8 cellular contexts compared by ENCODE assay signal in the genomic region with DNA sequence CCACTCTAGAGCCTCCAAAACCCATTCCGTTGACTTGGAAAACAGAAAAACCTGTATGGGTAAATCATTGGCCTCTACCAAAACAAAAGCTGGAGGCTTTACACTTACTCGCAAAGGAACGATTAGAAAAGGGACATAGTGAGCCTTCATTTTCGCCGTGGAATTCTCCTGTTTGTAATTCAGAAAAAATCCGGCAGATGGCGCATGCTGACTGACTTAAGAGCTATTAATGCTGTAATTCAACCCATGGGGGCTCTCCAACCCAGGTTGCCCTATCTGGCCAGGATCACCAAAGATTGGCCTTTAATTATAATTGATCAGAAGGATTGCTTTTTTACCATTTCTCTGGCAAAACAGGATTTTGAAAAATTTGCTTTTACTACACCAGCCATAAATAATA.
DNase-seq lines count a peak whose midpoint lies in the region; ATAC-seq and TF ChIP-seq lines count a peak whose summit lies in the region.

No MANE protein-coding gene starts in this region.

- BruUV-seq in mammary epithelial cell (replicated peaks; lab: Mats Ljungman, UMichigan) = no TSS peak

- peak; percentile 33 to 57 for TF ChIP-seq CTCF in mammary epithelial cell (conservative IDR thresholded peaks at IDR 0.05 in 1 of 2, IDR thresholded peaks at IDR 0.05 in 1 of 2; ENCODE audit: extremely low read depth in 1 of 2, insufficient read depth in 1 of 2, low read depth in 1 of 2, low read length in 2 of 2)

- DNase-seq in D341Med (ENCODE audit: low spot score) = peak; percentile 61
- peak; percentile 73 for DNase-seq in Jurkat, Clone E6-1 (ENCODE audit: low read depth, low spot score)
- peak; percentile 33 for DNase-seq in T-helper 9 cell
- DNase-seq in mammary epithelial cell = peak; percentile 9
- DNase-seq in lung microvascular endothelial cell (ENCODE audit: low read depth in 2 of 2) = peak; percentile 56
- peak; percentile 80 for DNase-seq in superior temporal gyrus (ENCODE audit: extremely low spot score)
- DNase-seq in NCI-H2107 (lab: John Stamatoyannopoulos, UW) = no peak

- H3K4me1 ChIP-seq in mammary epithelial cell (ENCODE audit: insufficient read depth, low read length) = no peaks in the 10 kb centered on the region

- no peak overlapping the region for H3K4me2 ChIP-seq in mammary epithelial cell (ENCODE audit: insufficient read depth, low read depth, low read length)

- no peaks in the 10 kb centered on the region for H3K79me2 ChIP-seq in mammary epithelial cell (ENCODE audit: insufficient read depth, low read length)

- 61% methylated on average over 7 of the region's 7 CpGs for WGBS in mammary epithelial cell (ENCODE audit: low coverage, missing lambda C conversion rate)

- H3K4me3 ChIP-seq in Jurkat, Clone E6-1 (ENCODE audit: low read length) = no peak overlapping the region
- H3K4me3 ChIP-seq in mammary epithelial cell (replicated peaks in 1 of 3; ENCODE audit: insufficient read depth in 1 of 3, low read depth in 2 of 3, low read length in 3 of 3) = no peak overlapping the region

- in situ Hi-C loops in mammary epithelial cell (cut with MboI; ENCODE audit: low sequenced_read_pairs in 2 of 2) = no loop called here

- ATAC-seq in HG03342 (IDR thresholded peaks at IDR 0.05; ENCODE audit: unreplicated experiment) = no peak

- no peak overlapping the region for H2AFZ ChIP-seq in mammary epithelial cell (ENCODE audit: low read depth, low read length)

- no peaks in the 10 kb centered on the region for H3K36me3 ChIP-seq in mammary epithelial cell (ENCODE audit: insufficient read depth, low read length)

- H3K27ac ChIP-seq in mammary epithelial cell (ENCODE audit: insufficient read depth, low read depth, low read length) = no peak overlapping the region

- intact Hi-C loops in mammary epithelial cell (cut with micrococcal nuclease) = loop anchor here (1.0 to 10.0 kb wide), 5 partner anchors 86 to 1020 kb away; partner anchors contain the start of genes ATP5ME and MYL5

- no peaks in the 10 kb centered on the region for H3K27me3 ChIP-seq in mammary epithelial cell (ENCODE audit: insufficient read depth, low read length)

- CTCF ChIA-PET in mammary epithelial cell (lab: Charles Lee; ENCODE audit: low non-redundant PET) = interaction anchor here (0.7 kb wide), 1 partner anchor 178 kb away, joined by 3 read pairs; no protein-coding TSS in a partner anchor

- H3K9ac ChIP-seq in mammary epithelial cell (ENCODE audit: insufficient read depth, low read length) = no peak overlapping the region

- H3K9me3 ChIP-seq in mammary epithelial cell (replicated peaks; ENCODE audit: insufficient read depth, low read length) = peaks cover 6% of the 10 kb centered on the region

- H4K20me1 ChIP-seq in mammary epithelial cell (ENCODE audit: insufficient read depth, low read length) = no peaks in the 10 kb centered on the region

- dilution Hi-C loops in mammary epithelial cell (cut with HindIII; ENCODE audit: low sequenced_read_pairs) = no loop called here
